16 cellular contexts compared by ENCODE assay signal in genomic region chrX:148933881-148934280, GRCh38.
A peak's percentile ranks its signal among the peaks of the same experiment; 100 is the strongest.
DNase-seq lines count a peak whose midpoint lies in the region; ATAC-seq and TF ChIP-seq lines count a peak whose summit lies in the region.
"Had no signal": no experiment of that assay in that cellular context is flagged by ENCODE, and none has a peak within 500 bp of the region (broad histone marks: within the 10 kb centered on the region; RNA-seq: fewer than 3 reads in every experiment).

No MANE protein-coding gene starts in this region.

- no peaks in the 10 kb centered on the region for H3K79me1 ChIP-seq in trophoblast cell (ENCODE audit: low read length)

- no peaks in the 10 kb centered on the region for H3K79me2 ChIP-seq in mammary epithelial cell (ENCODE audit: insufficient read depth, low read length)
- no peaks in the 10 kb centered on the region for H3K79me2 ChIP-seq in trophoblast cell (ENCODE audit: control insufficient read depth, insufficient read depth, low read length, poor library complexity)
- H3K79me2 ChIP-seq in GM23338 (replicated peaks; ENCODE audit: insufficient read depth) = no peaks in the 10 kb centered on the region

- TF ChIP-seq CTCF in mammary epithelial cell (conservative IDR thresholded peaks at IDR 0.05 in 1 of 2, IDR thresholded peaks at IDR 0.05 in 1 of 2; ENCODE audit: extremely low read depth in 1 of 2, insufficient read depth in 1 of 2, low read depth in 1 of 2, low read length in 2 of 2) (no peak), GM23338 (conservative IDR thresholded peaks at IDR 0.05; ENCODE audit: low read depth in 2 of 2) (no peak), body of pancreas (IDR thresholded peaks at IDR 0.05) (no peak)

- H3K23ac ChIP-seq in trophoblast cell (ENCODE audit: low read length) = no peak overlapping the region

- in situ Hi-C loops in mammary epithelial cell (cut with MboI; ENCODE audit: low sequenced_read_pairs in 2 of 2) = no loop called here

- no peak overlapping the region for H3K4me3 Mint-ChIP-seq in GM23338
- H3K4me3 Mint-ChIP-seq: CD14-positive monocyte; CD4-positive, alpha-beta memory T cell; H9 had no signal

- no peak overlapping the region for H4K8ac ChIP-seq in trophoblast cell (ENCODE audit: low read depth, low read length)

- peaks cover 2% of the 10 kb centered on the region for H3K27me3 Mint-ChIP-seq in GM23338 (ENCODE audit: insufficient read depth, low read depth, poor library complexity)
- H3K27me3 Mint-ChIP-seq: CD4-positive, alpha-beta memory T cell had no signal

- H3K4me2 ChIP-seq in mammary epithelial cell (ENCODE audit: insufficient read depth, low read depth, low read length) (peak overlapping the region; percentile 7), trophoblast cell (ENCODE audit: low read length) (no peak overlapping the region), GM23338 (no peak overlapping the region)
- H3K4me2 ChIP-seq: BLaER1 had no signal

- CTCF ChIA-PET in mammary epithelial cell (lab: Charles Lee; ENCODE audit: low non-redundant PET) = no interaction called here

- no peaks in the 10 kb centered on the region for H3K36me3 ChIP-seq in mammary epithelial cell (ENCODE audit: insufficient read depth, low read length)
- H3K36me3 ChIP-seq in trophoblast cell (ENCODE audit: control insufficient read depth in 1 of 2, insufficient read depth in 2 of 2, low read length in 2 of 2) = no peaks in the 10 kb centered on the region
- H3K36me3 ChIP-seq in GM23338 (ENCODE audit: insufficient read depth) = no peaks in the 10 kb centered on the region
- H3K36me3 ChIP-seq in body of pancreas (replicated peaks in 1 of 2; ENCODE audit: insufficient read depth in 1 of 2, low read depth in 2 of 2) = no peaks in the 10 kb centered on the region

- no peaks in the 10 kb centered on the region for H3K36me3 Mint-ChIP-seq in GM23338 (ENCODE audit: low read depth)
- H3K36me3 Mint-ChIP-seq: CD14-positive monocyte; CD4-positive, alpha-beta memory T cell had no signal

- no peak overlapping the region for H3K27ac ChIP-seq in mammary epithelial cell (ENCODE audit: insufficient read depth, low read depth, low read length)
- no peak overlapping the region for H3K27ac ChIP-seq in epithelial cell of prostate
- H3K27ac ChIP-seq in trophoblast cell (ENCODE audit: low read depth, low read length) = no peak overlapping the region
- H3K27ac ChIP-seq in GM23338 (ENCODE audit: low read depth) = no peak overlapping the region
- no peak overlapping the region for H3K27ac ChIP-seq in body of pancreas
- H3K27ac ChIP-seq: BLaER1 had no signal

- intact Hi-C loops in mammary epithelial cell (cut with micrococcal nuclease) (no loop called here), body of pancreas (cut with DNase I) (no loop called here)

- TF ChIP-seq POLR2A in body of pancreas (IDR thresholded peaks at IDR 0.05) = no peak

- H3K9me3 Mint-ChIP-seq in GM23338 = no peaks in the 10 kb centered on the region
- H3K9me3 Mint-ChIP-seq: CD14-positive monocyte had no signal

- H3K4me3 ChIP-seq in mammary epithelial cell (replicated peaks in 1 of 3; ENCODE audit: insufficient read depth in 1 of 3, low read depth in 2 of 3, low read length in 3 of 3) (no peak overlapping the region), trophoblast cell (ENCODE audit: low read depth, low read length) (no peak overlapping the region), GM23338 (no peak overlapping the region), body of pancreas (no peak overlapping the region)
- H3K4me3 ChIP-seq: BLaER1 had no signal

- no peak overlapping the region for H2AK5ac ChIP-seq in trophoblast cell (ENCODE audit: low read length)

- H3K9me3 ChIP-seq in mammary epithelial cell (replicated peaks; ENCODE audit: insufficient read depth, low read length) = no peaks in the 10 kb centered on the region
- H3K9me3 ChIP-seq in trophoblast cell (ENCODE audit: insufficient read depth, low read depth, low read length) = no peaks in the 10 kb centered on the region
- no peaks in the 10 kb centered on the region for H3K9me3 ChIP-seq in body of pancreas
- H3K9me3 ChIP-seq: BLaER1 had no signal

- peaks cover 28% of the 10 kb centered on the region for H3K4me1 ChIP-seq in mammary epithelial cell (ENCODE audit: insufficient read depth, low read length)
- no peaks in the 10 kb centered on the region for H3K4me1 ChIP-seq in trophoblast cell (ENCODE audit: control insufficient read depth in 1 of 2, insufficient read depth in 2 of 2, low read length in 2 of 2)
- H3K4me1 ChIP-seq in GM23338 (ENCODE audit: insufficient read depth) = no peaks in the 10 kb centered on the region
- no peaks in the 10 kb centered on the region for H3K4me1 ChIP-seq in body of pancreas
- H3K4me1 ChIP-seq: BLaER1 had no signal

- no peak overlapping the region for H2BK12ac ChIP-seq in trophoblast cell (ENCODE audit: low read length)

- DNase-seq in M059J (ENCODE audit: low read depth) = peak; percentile 29
- peak; percentile 87 for DNase-seq in mammary epithelial cell
- DNase-seq in epithelial cell of prostate (ENCODE audit: low read depth, low spot score) = peak; percentile 12
- DNase-seq in trophoblast cell = peak; percentile 48 to 80
- DNase-seq in GM23338 (ENCODE audit: low spot score) = no peak
- DNase-seq in body of pancreas = no peak
- DNase-seq in iPS-NIHi11 (ENCODE audit: low spot score) = no peak
- DNase-seq: 8988T; CD4-positive, alpha-beta memory T cell; DMS153; DMS79; GDM1; GOT3; H9 had no signal

- no peaks in the 10 kb centered on the region for H3F3A ChIP-seq in GM23338 (replicated peaks; ENCODE audit: low read depth)

- H3K9me2 ChIP-seq in GM23338 (ENCODE audit: insufficient read depth) = no peaks in the 10 kb centered on the region

- H2BK120ac ChIP-seq in trophoblast cell (ENCODE audit: insufficient read depth, low read length, poor library complexity) = no peak overlapping the region

- ATAC-seq in GM23338 = no peak
- ATAC-seq in body of pancreas = no peak

- no peaks in the 10 kb centered on the region for H3K27me3 ChIP-seq in mammary epithelial cell (ENCODE audit: insufficient read depth, low read length)
- H3K27me3 ChIP-seq in trophoblast cell (ENCODE audit: insufficient read depth, low read length) = no peaks in the 10 kb centered on the region
- H3K27me3 ChIP-seq in GM23338 (ENCODE audit: insufficient read depth) = no peaks in the 10 kb centered on the region
- no peaks in the 10 kb centered on the region for H3K27me3 ChIP-seq in body of pancreas
- H3K27me3 ChIP-seq: BLaER1 had no signal

- H2BK5ac ChIP-seq in trophoblast cell (ENCODE audit: low read depth, low read length, poor library complexity) = no peak overlapping the region

- no peak overlapping the region for H4K91ac ChIP-seq in trophoblast cell (ENCODE audit: low read depth, low read length)

- H3K27ac Mint-ChIP-seq in GM23338 = no peak overlapping the region
- H3K27ac Mint-ChIP-seq: CD14-positive monocyte; CD4-positive, alpha-beta memory T cell; H9 had no signal

- no peak overlapping the region for H3K18ac ChIP-seq in trophoblast cell (ENCODE audit: low read length)

- no peak overlapping the region for H4K12ac ChIP-seq in trophoblast cell (ENCODE audit: low read depth, low read length)

- H3K14ac ChIP-seq in trophoblast cell (ENCODE audit: low read length) = no peak overlapping the region

- H2AFZ ChIP-seq in mammary epithelial cell (ENCODE audit: low read depth, low read length) (no peak overlapping the region), trophoblast cell (ENCODE audit: insufficient read depth, low read length, poor library complexity) (no peak overlapping the region), GM23338 (no peak overlapping the region)

- H3K4me1 Mint-ChIP-seq in GM23338 = no peaks in the 10 kb centered on the region
- H3K4me1 Mint-ChIP-seq: CD4-positive, alpha-beta memory T cell; H9 had no signal

- dilution Hi-C loops in mammary epithelial cell (cut with HindIII; ENCODE audit: low sequenced_read_pairs) = no loop called here

- H4K20me1 ChIP-seq in mammary epithelial cell (ENCODE audit: insufficient read depth, low read length) (no peaks in the 10 kb centered on the region), GM23338 (replicated peaks; ENCODE audit: insufficient read depth) (no peaks in the 10 kb centered on the region)

- no peak overlapping the region for H3K4ac ChIP-seq in trophoblast cell (ENCODE audit: low read depth, low read length)

- no TSS peak for BruUV-seq in mammary epithelial cell (replicated peaks; lab: Mats Ljungman, UMichigan)

- H3K9ac ChIP-seq in mammary epithelial cell (ENCODE audit: insufficient read depth, low read length) (no peak overlapping the region), trophoblast cell (ENCODE audit: low read length) (no peak overlapping the region)
- H3K9ac ChIP-seq: BLaER1 had no signal

- WGBS in mammary epithelial cell (ENCODE audit: low coverage, missing lambda C conversion rate) = 54% methylated on average over 4 of the region's 4 CpGs
- WGBS in trophoblast cell (ENCODE audit: extremely low coverage, insufficient coverage, insufficient read length) = no CpG with 5 or more reads among the region's 4 CpGs
- 83 to 85% methylated on average over 4 of the region's 4 CpGs for WGBS in body of pancreas, 2 donors

TF ChIP-seq in GM23338, 12 proteins besides CTCF, POLR2A, EP300 and RAD21 (continues in another document):
- TF ChIP-seq REST (IDR thresholded peaks at IDR 0.05; ENCODE audit: unreplicated experiment) = no peak

Comparison
In these comparisons a context has a peak if more than half of its experiments do, and no peak if none do; other contexts are left out.
1. DNase-seq: peak in M059J (single experiment), mammary epithelial cell (single experiment), epithelial cell of prostate (single experiment) and trophoblast cell (2 of 2); none in GM23338 (single experiment), body of pancreas (0 of 4) and iPS-NIHi11 (single experiment).